1 cellular context compared by ENCODE assay signal in genomic region chr5:139481122-139481533, GRCh38.
TF ChIP-seq lines count a peak whose summit lies in the region.

No MANE protein-coding gene starts in this region.

TF ChIP-seq in GM12878, 131 proteins besides CTCF, POLR2A, EP300 and RAD21:
- TF ChIP-seq, protein P1, sequence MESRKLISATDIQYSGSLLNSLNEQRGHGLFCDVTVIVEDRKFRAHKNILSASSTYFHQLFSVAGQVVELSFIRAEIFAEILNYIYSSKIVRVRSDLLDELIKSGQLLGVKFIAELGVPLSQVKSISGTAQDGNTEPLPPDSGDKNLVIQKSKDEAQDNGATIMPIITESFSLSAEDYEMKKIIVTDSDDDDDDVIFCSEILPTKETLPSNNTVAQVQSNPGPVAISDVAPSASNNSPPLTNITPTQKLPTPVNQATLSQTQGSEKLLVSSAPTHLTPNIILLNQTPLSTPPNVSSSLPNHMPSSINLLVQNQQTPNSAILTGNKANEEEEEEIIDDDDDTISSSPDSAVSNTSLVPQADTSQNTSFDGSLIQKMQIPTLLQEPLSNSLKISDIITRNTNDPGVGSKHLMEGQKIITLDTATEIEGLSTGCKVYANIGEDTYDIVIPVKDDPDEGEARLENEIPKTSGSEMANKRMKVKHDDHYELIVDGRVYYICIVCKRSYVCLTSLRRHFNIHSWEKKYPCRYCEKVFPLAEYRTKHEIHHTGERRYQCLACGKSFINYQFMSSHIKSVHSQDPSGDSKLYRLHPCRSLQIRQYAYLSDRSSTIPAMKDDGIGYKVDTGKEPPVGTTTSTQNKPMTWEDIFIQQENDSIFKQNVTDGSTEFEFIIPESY (IDR thresholded peaks at IDR 0.05) = no peak
- TF ChIP-seq PML (IDR thresholded peaks at IDR 0.05; ENCODE audit: low read length) = no peak
- no peak for TF ChIP-seq ZNF622 (IDR thresholded peaks at IDR 0.05)
- no peak for TF ChIP-seq NBN (IDR thresholded peaks at IDR 0.05)
- no peak for TF ChIP-seq ATF3 (IDR thresholded peaks at IDR 0.05; ENCODE audit: borderline replicate concordance, extremely low read depth, low read depth, low read length)
- TF ChIP-seq, protein P2, sequence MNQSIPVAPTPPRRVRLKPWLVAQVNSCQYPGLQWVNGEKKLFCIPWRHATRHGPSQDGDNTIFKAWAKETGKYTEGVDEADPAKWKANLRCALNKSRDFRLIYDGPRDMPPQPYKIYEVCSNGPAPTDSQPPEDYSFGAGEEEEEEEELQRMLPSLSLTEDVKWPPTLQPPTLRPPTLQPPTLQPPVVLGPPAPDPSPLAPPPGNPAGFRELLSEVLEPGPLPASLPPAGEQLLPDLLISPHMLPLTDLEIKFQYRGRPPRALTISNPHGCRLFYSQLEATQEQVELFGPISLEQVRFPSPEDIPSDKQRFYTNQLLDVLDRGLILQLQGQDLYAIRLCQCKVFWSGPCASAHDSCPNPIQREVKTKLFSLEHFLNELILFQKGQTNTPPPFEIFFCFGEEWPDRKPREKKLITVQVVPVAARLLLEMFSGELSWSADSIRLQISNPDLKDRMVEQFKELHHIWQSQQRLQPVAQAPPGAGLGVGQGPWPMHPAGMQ (IDR thresholded peaks at IDR 0.05; ENCODE audit: borderline replicate concordance) = no peak
- no peak for TF ChIP-seq ZNF384 (IDR thresholded peaks at IDR 0.05; ENCODE audit: borderline replicate concordance, low read depth, low read length)
- no peak for TF ChIP-seq NR2C1 (IDR thresholded peaks at IDR 0.05)
- no peak for TF ChIP-seq ZBTB11 (CRISPR knock-in tag; IDR thresholded peaks at IDR 0.05)
- no peak for TF ChIP-seq ZZZ3 (IDR thresholded peaks at IDR 0.05; ENCODE audit: control insufficient read depth, insufficient read length, low read depth)
- TF ChIP-seq SUZ12 (IDR thresholded peaks at IDR 0.05; ENCODE audit: unreplicated experiment) = no peak
- TF ChIP-seq JUNB (IDR thresholded peaks at IDR 0.05) = no peak
TF ChIP-seq in GM12878: peak in this region for 0.
